Comparison of ENCODE assay signal across 12 cellular contexts in genomic region chr6:35363293-35363750, GRCh38. TPM values are rescaled to one million over a fixed set of nuclear protein-coding genes. Genes with fewer than 3 reads are reported as not detected.
A peak's percentile ranks its signal among the peaks of the same experiment; 100 is the strongest.
DNase-seq lines count a peak whose midpoint lies in the region; ATAC-seq, FAIRE-seq and TF ChIP-seq lines count a peak whose summit lies in the region.
"Had no signal": no experiment of that assay in that cellular context is flagged by ENCODE, and none has a peak within 500 bp of the region (broad histone marks: within the 10 kb centered on the region; RNA-seq: fewer than 3 reads in every experiment).

No MANE protein-coding gene starts in this region.

- no peaks in the 10 kb centered on the region for H3K27me3 Mint-ChIP-seq in Caco-2 (ENCODE audit: insufficient read depth, unreplicated experiment)

- H3K9me3 Mint-ChIP-seq in Caco-2 (ENCODE audit: unreplicated experiment), result no peaks in the 10 kb centered on the region

- peak overlapping the region; percentile 17; the same call in 1 of the 2 replicates for H3K4me3 ChIP-seq in BE2C (ENCODE audit: low read depth, low read length)
- no peak overlapping the region for H3K4me3 ChIP-seq in astrocyte of the spinal cord (ENCODE audit: low read depth, low read length)
- no peak overlapping the region for H3K4me3 ChIP-seq in Caco-2 (ENCODE audit: low read depth, low read length)
- H3K4me3 ChIP-seq: mucosa of descending colon had no signal

- H3K4me1 ChIP-seq in BE2C (peaks cover 14% of the 10 kb centered on the region), Caco-2 (peaks cover 17% of the 10 kb centered on the region)

- no peak overlapping the region for H3K4me3 Mint-ChIP-seq in Caco-2 (ENCODE audit: unreplicated experiment)

- DNase-seq in BE2C (peak; percentile 89), astrocyte of the spinal cord (ENCODE audit: low read depth, low spot score) (peak; percentile 68), left kidney (ENCODE audit: low read depth, low spot score) (peak; percentile 92), Caco-2 (no peak), frontal cortex (ENCODE audit: low spot score in 2 of 2) (no peak)
- no peak for DNase-seq in stimulated activated CD4-positive, alpha-beta T cell treated with anti-CD3 and anti-CD28 coated beads, Interleukin-4, amount 100 ng/mL, for 24 hours
- DNase-seq: activated CD8-positive, alpha-beta memory T cell treated with anti-CD3 and anti-CD28 coated beads for 24 hours; DMS53; mucosa of descending colon; NCI-H774 had no signal

- no peak for ATAC-seq in HG03039 (IDR thresholded peaks at IDR 0.05; ENCODE audit: unreplicated experiment)
- ATAC-seq: mucosa of descending colon had no signal

- no peak for FAIRE-seq in frontal cortex (lab: Jason Lieb, UNC)

- in situ Hi-C loops in astrocyte of the spinal cord (cut with HindIII; ENCODE audit: low sequenced_read_pairs), result no loop called here

- no TSS peak for BruUV-seq in Caco-2 (replicated peaks; lab: Mats Ljungman, UMichigan)

- intact Hi-C loops in Caco-2 (cut with micrococcal nuclease; ENCODE audit: unreplicated experiment), result no loop called here

- H3K27ac Mint-ChIP-seq in Caco-2 (ENCODE audit: unreplicated experiment), result no peak overlapping the region

- no peaks in the 10 kb centered on the region for H3K36me3 Mint-ChIP-seq in Caco-2 (ENCODE audit: insufficient read depth, unreplicated experiment)

- TF ChIP-seq RAD21 in Ishikawa (IDR thresholded peaks at IDR 0.05; ENCODE audit: low read depth), result no peak

- no peak for TF ChIP-seq CTCF in BE2C (IDR thresholded peaks at IDR 0.05; ENCODE audit: low read depth, low read length)
- no peak for TF ChIP-seq CTCF in astrocyte of the spinal cord (IDR thresholded peaks at IDR 0.05; ENCODE audit: low read depth, low read length)
- TF ChIP-seq CTCF in Caco-2 (IDR thresholded peaks at IDR 0.05; ENCODE audit: insufficient read depth in 1 of 2, low read depth in 1 of 2, low read length in 1 of 2, severe bottlenecking in 1 of 2, unreplicated experiment in 1 of 2), result no peak

- H3K27me3 ChIP-seq in BE2C (no peaks in the 10 kb centered on the region), Caco-2 (replicated peaks; ENCODE audit: control insufficient read depth, insufficient read depth, low read length) (no peaks in the 10 kb centered on the region)

- POLR2A ChIA-PET in Caco-2 (lab: Charles Lee), result no interaction called here

- H3K9me3 ChIP-seq in BE2C, result no peaks in the 10 kb centered on the region
- no peaks in the 10 kb centered on the region for H3K9me3 ChIP-seq in Caco-2
- H3K9me3 ChIP-seq: mucosa of descending colon had no signal

- peak; percentile 74; the same call in 1 of the 2 replicates for TF ChIP-seq EP300 in Ishikawa (IDR thresholded peaks at IDR 0.05; ENCODE audit: borderline replicate concordance)

- CTCF ChIA-PET in Caco-2 (lab: Charles Lee), result no interaction called here

- H3K4me1 Mint-ChIP-seq in Caco-2 (ENCODE audit: low read depth, unreplicated experiment), result peaks cover 8% of the 10 kb centered on the region

- H3K36me3 ChIP-seq in BE2C, result no peaks in the 10 kb centered on the region; the same call in 1 of the 2 replicates
- H3K36me3 ChIP-seq in Caco-2 (ENCODE audit: control insufficient read depth, insufficient read depth, low read length), result no peaks in the 10 kb centered on the region

TF ChIP-seq in Ishikawa, 13 proteins besides CTCF, POLR2A, EP300 and RAD21:
- TF ChIP-seq YY1 (IDR thresholded peaks at IDR 0.05; ENCODE audit: low read depth) (no peak), NFIC (IDR thresholded peaks at IDR 0.05) (peak; percentile 41; the same call in 1 of the 2 replicates), FOXM1 (IDR thresholded peaks at IDR 0.05; ENCODE audit: borderline replicate concordance, low read depth) (no peak), TCF12 (IDR thresholded peaks at IDR 0.05; ENCODE audit: low read depth) (peak; percentile 79; the same call in 1 of the 2 replicates), REST (IDR thresholded peaks at IDR 0.05; ENCODE audit: low read depth) (peak; percentile 15; the same call in 1 of the 2 replicates), ZBTB7A (IDR thresholded peaks at IDR 0.05; ENCODE audit: low read depth) (peak; percentile 79; the same call in 1 of the 2 replicates), MAX (IDR thresholded peaks at IDR 0.05) (0 out of 2 replicates have a peak, but pooled peaks have one; percentile 46), CREB1 (IDR thresholded peaks at IDR 0.05; ENCODE audit: low read depth) (no peak), USF1 (IDR thresholded peaks at IDR 0.05) (peak; percentile 81), TAF1 (IDR thresholded peaks at IDR 0.05; ENCODE audit: low read depth) (peak; percentile 42; the same call in 1 of the 2 replicates), EGR1 (IDR thresholded peaks at IDR 0.05) (peak; percentile 62), CEBPB (IDR thresholded peaks at IDR 0.05) (peak; percentile 59; the same call in 1 of the 2 replicates), TEAD4 (IDR thresholded peaks at IDR 0.05) (no peak; the same call in 1 of the 2 replicates)

RNA-seq across cellular contexts. Expression of gene PPARD, which starts 21.0 kb away (rescaled TPM):
- polyA plus RNA-seq in BE2C (2012; ENCODE audit: insufficient read depth, insufficient read length, low read depth), result 30.0 TPM
- total RNA-seq in Caco-2 (2022), result 11.3 and 12.0 TPM in 2 replicates
- 1.6 TPM for total RNA-seq in frontal cortex

Comparison
In these comparisons a context has a peak if more than half of its experiments do, and no peak if none do; other contexts are left out.
1. DNase-seq: peak in BE2C (single experiment), astrocyte of the spinal cord (single experiment) and left kidney (single experiment); none in stimulated activated CD4-positive, alpha-beta T cell treated with anti-CD3 and anti-CD28 coated beads, Interleukin-4, amount 100 ng/mL, for 24 hours (single experiment), Caco-2 (0 of 2) and frontal cortex (0 of 2).